Comparison of ENCODE assay signal across 1 cellular context in the genomic region with DNA sequence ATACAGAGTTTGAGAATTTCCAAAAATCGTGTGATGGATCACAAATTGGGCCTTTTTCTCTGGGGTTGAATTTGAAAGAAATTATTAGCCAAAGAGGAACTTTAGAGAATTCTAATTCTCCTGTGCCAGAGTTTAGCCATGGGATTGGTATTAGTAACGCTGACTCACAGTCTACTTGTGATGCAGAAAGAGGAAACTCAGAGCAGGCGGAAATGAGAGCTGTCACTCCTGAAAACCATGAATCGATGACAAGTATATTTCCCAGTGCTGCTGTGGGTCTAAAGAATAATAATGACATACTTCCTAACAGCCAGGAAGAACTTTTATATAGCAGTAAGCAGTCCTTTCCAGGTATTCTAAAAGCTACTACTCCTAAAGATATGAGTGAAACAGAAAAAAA.
TF ChIP-seq lines count a peak whose summit lies in the region.

No MANE protein-coding gene starts in this region.

TF ChIP-seq in SK-N-SH, 30 proteins besides CTCF, POLR2A, EP300 and RAD21 (continued from another document):
- TF ChIP-seq, protein P1, sequence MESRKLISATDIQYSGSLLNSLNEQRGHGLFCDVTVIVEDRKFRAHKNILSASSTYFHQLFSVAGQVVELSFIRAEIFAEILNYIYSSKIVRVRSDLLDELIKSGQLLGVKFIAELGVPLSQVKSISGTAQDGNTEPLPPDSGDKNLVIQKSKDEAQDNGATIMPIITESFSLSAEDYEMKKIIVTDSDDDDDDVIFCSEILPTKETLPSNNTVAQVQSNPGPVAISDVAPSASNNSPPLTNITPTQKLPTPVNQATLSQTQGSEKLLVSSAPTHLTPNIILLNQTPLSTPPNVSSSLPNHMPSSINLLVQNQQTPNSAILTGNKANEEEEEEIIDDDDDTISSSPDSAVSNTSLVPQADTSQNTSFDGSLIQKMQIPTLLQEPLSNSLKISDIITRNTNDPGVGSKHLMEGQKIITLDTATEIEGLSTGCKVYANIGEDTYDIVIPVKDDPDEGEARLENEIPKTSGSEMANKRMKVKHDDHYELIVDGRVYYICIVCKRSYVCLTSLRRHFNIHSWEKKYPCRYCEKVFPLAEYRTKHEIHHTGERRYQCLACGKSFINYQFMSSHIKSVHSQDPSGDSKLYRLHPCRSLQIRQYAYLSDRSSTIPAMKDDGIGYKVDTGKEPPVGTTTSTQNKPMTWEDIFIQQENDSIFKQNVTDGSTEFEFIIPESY (IDR thresholded peaks at IDR 0.05; ENCODE audit: borderline replicate concordance, low read depth) = peak; percentile 20; the same call in 1 of the 2 replicates
- TF ChIP-seq, protein P2, sequence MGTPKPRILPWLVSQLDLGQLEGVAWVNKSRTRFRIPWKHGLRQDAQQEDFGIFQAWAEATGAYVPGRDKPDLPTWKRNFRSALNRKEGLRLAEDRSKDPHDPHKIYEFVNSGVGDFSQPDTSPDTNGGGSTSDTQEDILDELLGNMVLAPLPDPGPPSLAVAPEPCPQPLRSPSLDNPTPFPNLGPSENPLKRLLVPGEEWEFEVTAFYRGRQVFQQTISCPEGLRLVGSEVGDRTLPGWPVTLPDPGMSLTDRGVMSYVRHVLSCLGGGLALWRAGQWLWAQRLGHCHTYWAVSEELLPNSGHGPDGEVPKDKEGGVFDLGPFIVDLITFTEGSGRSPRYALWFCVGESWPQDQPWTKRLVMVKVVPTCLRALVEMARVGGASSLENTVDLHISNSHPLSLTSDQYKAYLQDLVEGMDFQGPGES (IDR thresholded peaks at IDR 0.05; ENCODE audit: low read depth, low read length) = no peak
- TF ChIP-seq FOXM1 (IDR thresholded peaks at IDR 0.05; ENCODE audit: low read depth) (no peak), FOSL2 (IDR thresholded peaks at IDR 0.05; ENCODE audit: borderline replicate concordance, low read depth) (peak; percentile 77)
